Comparison of ENCODE assay signal across 8 cellular contexts in the genomic region with DNA sequence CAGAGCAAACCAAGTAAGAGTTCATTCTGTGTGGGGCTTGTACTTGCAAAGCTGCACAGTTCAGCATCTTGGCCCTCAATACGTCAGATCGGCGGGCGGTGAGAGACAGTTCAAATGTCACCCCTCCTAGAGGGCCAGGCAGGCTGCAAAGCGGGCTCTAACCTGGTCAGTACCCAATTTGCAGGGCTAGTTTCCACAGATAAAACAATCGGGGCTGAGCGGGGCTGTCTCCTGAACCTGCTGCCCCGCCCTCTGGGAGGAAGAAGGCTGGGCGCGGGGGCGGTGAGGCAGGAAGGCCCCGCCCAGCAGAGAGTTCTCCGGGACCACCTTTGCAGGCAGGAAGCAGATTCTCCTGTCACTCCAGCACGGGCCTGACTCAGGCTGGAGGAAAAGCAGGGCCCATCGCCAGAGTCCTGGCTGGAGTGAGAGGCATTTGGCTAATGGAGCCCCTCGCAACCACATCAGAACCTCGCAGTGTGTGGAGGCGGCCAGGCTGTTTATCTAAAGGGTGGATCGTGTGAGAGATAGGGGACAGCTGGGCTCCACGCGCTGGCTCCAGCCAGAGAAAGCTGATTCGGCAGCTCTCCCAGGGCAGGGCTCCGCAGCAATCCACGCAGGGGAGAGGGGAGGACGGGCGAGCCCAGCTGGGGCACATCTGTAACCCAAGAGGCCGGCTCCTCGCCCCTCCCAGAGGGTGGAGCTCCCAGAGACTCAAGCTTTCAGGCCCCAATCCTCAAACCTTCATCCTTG.
DNase-seq lines count a peak whose midpoint lies in the region; ATAC-seq, FAIRE-seq and TF ChIP-seq lines count a peak whose summit lies in the region.

No MANE protein-coding gene starts in this region.

- TF ChIP-seq POLR2A in heart left ventricle (IDR thresholded peaks at IDR 0.05): peak in 1 of 2 donors; percentile 23

- H3K27ac ChIP-seq in BLaER1: peak overlapping the region; percentile 77
- peak overlapping the region; percentile 16 for H3K27ac ChIP-seq in SJSA1
- peak overlapping the region; percentile 56 to 89 (median 78) for H3K27ac ChIP-seq in heart left ventricle
- peak overlapping the region; percentile 90 for H3K27ac ChIP-seq in psoas muscle

- peak overlapping the region; percentile 59 for H3K4me3 ChIP-seq in BLaER1
- peak overlapping the region; percentile 30 for H3K4me3 ChIP-seq in SJSA1
- H3K4me3 ChIP-seq in heart left ventricle: peak overlapping the region in 10 of 12 donors; percentile 22 to 59 (median 44)
- H3K4me3 ChIP-seq in psoas muscle: peak overlapping the region; percentile 61

- WGBS in heart left ventricle, 4 donors: 8 to 13% (median 10%) methylated on average over 21 to 28 of the region's 28 CpGs
- WGBS in psoas muscle, 3 donors: 1 to 2% (median 2%) methylated on average over 27 to 28 of the region's 28 CpGs

- no peaks in the 10 kb centered on the region for H3K27me3 Mint-ChIP-seq in activated naive CD8-positive, alpha-beta T cell treated with anti-CD3 and anti-CD28 coated beads, Interleukin-2, amount 50 U/mL, for 24 hours

- intact Hi-C loops in heart left ventricle (cut with DNase I): loop anchor here in 4 of 10 donors (5.0 to 10.0 kb wide), 3 partner anchors 60 to 85 kb away; partner anchors contain the start of gene SH3PXD2A (in 4 of the 4)
- intact Hi-C loops in psoas muscle (cut with DNase I): no loop called here

- DNase-seq in GM19239 (ENCODE audit: insufficient read length, low spot score) (peak; percentile 51), SJSA1 (ENCODE audit: low read depth in 1 of 2, low spot score in 2 of 2) (peak; percentile 69 to 74), heart left ventricle (peak; percentile 86 to 92 (median 89)), psoas muscle (peak; percentile 88 to 92), D721Med (ENCODE audit: insufficient read length, low spot score) (no peak)
- DNase-seq in activated naive CD8-positive, alpha-beta T cell treated with anti-CD3 and anti-CD28 coated beads, Interleukin-2, amount 50 U/mL, for 24 hours: peak; percentile 67

- H3K4me3 Mint-ChIP-seq in activated naive CD8-positive, alpha-beta T cell treated with anti-CD3 and anti-CD28 coated beads, Interleukin-2, amount 50 U/mL, for 24 hours: peak overlapping the region; percentile 80

- peak overlapping the region; percentile 84 for H3K27ac Mint-ChIP-seq in activated naive CD8-positive, alpha-beta T cell treated with anti-CD3 and anti-CD28 coated beads, Interleukin-2, amount 50 U/mL, for 24 hours

- ATAC-seq in HG03442 (IDR thresholded peaks at IDR 0.05; ENCODE audit: unreplicated experiment) (peak; percentile 51), heart left ventricle (peak; percentile 83 to 93 (median 90)), psoas muscle (peak; percentile 75 to 88 (median 82))
- ATAC-seq in activated naive CD8-positive, alpha-beta T cell treated with anti-CD3 and anti-CD28 coated beads, Interleukin-2, amount 50 U/mL, for 24 hours: peak; percentile 72

- peak overlapping the region; percentile 86 for H3K4me2 ChIP-seq in BLaER1

- H3K36me3 ChIP-seq in BLaER1 (peaks cover 31% of the 10 kb centered on the region), SJSA1 (no peaks in the 10 kb centered on the region), heart left ventricle (no peaks in the 10 kb centered on the region), psoas muscle (ENCODE audit: insufficient read depth in 1 of 2, low read depth in 1 of 2) (no peaks in the 10 kb centered on the region)

- no peak for TF ChIP-seq CTCF in heart left ventricle (IDR thresholded peaks at IDR 0.05)
- TF ChIP-seq CTCF in psoas muscle (IDR thresholded peaks at IDR 0.05): no peak
- no peak for TF ChIP-seq CTCF in D721Med (IDR thresholded peaks at IDR 0.05; ENCODE audit: insufficient read depth, missing control alignments)

- H3K36me3 Mint-ChIP-seq in activated naive CD8-positive, alpha-beta T cell treated with anti-CD3 and anti-CD28 coated beads, Interleukin-2, amount 50 U/mL, for 24 hours (ENCODE audit: low read depth): no peaks in the 10 kb centered on the region

- H3K27me3 ChIP-seq in BLaER1: no peaks in the 10 kb centered on the region
- no peaks in the 10 kb centered on the region for H3K27me3 ChIP-seq in SJSA1 (replicated peaks)
- no peaks in the 10 kb centered on the region for H3K27me3 ChIP-seq in heart left ventricle
- no peaks in the 10 kb centered on the region for H3K27me3 ChIP-seq in psoas muscle (ENCODE audit: insufficient read depth in 3 of 3, low read length in 2 of 3)

- H3K9me3 ChIP-seq in BLaER1 (peaks cover 16% of the 10 kb centered on the region), SJSA1 (replicated peaks) (no peaks in the 10 kb centered on the region), heart left ventricle (peaks cover 0 to 11% (median 0%) of the 10 kb centered on the region in 12 donors), psoas muscle (no peaks in the 10 kb centered on the region)

- FAIRE-seq in GM19239 (lab: Jason Lieb, UNC) (peak; percentile 75), D721Med (lab: Jason Lieb, UNC) (no peak)

- peaks cover 29% of the 10 kb centered on the region for H3K4me1 Mint-ChIP-seq in activated naive CD8-positive, alpha-beta T cell treated with anti-CD3 and anti-CD28 coated beads, Interleukin-2, amount 50 U/mL, for 24 hours

- H3K9me3 Mint-ChIP-seq in activated naive CD8-positive, alpha-beta T cell treated with anti-CD3 and anti-CD28 coated beads, Interleukin-2, amount 50 U/mL, for 24 hours: no peaks in the 10 kb centered on the region

- H3K4me1 ChIP-seq in BLaER1 (peaks cover 70% of the 10 kb centered on the region), SJSA1 (replicated peaks) (peaks cover 11% of the 10 kb centered on the region), heart left ventricle (peaks cover 0 to 40% (median 18%) of the 10 kb centered on the region in 12 donors), psoas muscle (peaks cover 24% of the 10 kb centered on the region)

- H3K9ac ChIP-seq in BLaER1: peak overlapping the region; percentile 73

- H4K20me1 ChIP-seq in BLaER1: peaks cover 50% of the 10 kb centered on the region

Comparison
In these comparisons a context has a peak if more than half of its experiments do, and no peak if none do; other contexts are left out.
1. H3K27ac ChIP-seq: peak in every context shown above with its lines; median percentile 90 in psoas muscle; 78 in heart left ventricle; 77 in BLaER1; 16 in SJSA1.